1 cellular context compared by ENCODE assay signal in the genomic region with DNA sequence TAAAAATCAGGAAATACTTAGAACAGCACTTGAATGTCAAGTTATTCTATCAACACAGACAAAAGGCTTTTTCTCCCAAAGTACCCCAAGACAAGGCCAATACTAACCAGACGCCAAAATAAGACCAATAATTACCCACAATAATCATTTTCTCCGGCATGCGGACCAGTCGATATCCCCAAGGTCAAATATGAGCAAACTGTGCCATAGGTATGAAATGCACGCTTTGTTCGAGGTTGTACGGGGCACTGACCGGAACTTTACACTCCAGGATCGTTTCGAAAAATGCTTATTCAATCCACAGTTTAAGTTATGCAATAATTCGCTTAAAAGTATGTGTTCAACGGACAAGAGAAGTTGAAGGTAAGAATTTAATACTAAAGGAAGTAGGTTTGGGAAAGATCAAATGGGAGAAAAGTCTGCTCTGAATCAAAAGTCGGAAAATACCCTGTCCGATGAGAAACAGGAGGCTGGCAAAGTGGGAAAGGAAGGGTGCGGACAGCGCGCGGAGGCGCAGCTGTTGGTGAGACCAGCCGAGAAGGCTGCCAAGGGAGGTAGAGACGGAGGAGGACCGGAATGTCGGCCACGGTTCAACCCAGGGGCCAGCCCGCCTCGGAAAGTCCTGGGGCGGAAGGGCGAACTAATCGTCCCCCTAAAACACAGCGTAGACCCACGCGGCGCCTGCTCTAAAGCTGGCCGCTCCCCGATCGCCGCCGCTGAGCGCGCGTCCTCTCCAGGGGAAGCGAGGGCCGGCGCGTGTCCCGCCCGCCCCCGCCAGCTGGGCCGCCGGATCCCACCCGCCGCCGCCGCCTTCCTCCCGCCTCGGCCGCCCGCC.
TF ChIP-seq lines count a peak whose summit lies in the region.

No MANE protein-coding gene starts in this region.

TF ChIP-seq in H1, 55 proteins besides CTCF, POLR2A, EP300 and RAD21:
- TF ChIP-seq EGR1 (IDR thresholded peaks at IDR 0.05; ENCODE audit: borderline replicate concordance, low read depth, low read length) (peak; percentile 73; the same call in 1 of the 2 replicates), TEAD4 (IDR thresholded peaks at IDR 0.05; ENCODE audit: low read depth, low read length) (peak; percentile 10; the same call in 1 of the 2 replicates), KDM1A (IDR thresholded peaks at IDR 0.05; ENCODE audit: borderline replicate concordance, low read length) (no peak), SAP30 (IDR thresholded peaks at IDR 0.05; ENCODE audit: insufficient read depth, insufficient replicate concordance, low read length) (peak; percentile 65), POLR2AphosphoS5 (IDR thresholded peaks at IDR 0.05; ENCODE audit: low read depth, low read length) (no peak), MAX (IDR thresholded peaks at IDR 0.05) (peak; percentile 59), RXRA (IDR thresholded peaks at IDR 0.05; ENCODE audit: insufficient read depth, low read depth, low read length) (no peak), SIRT6 (IDR thresholded peaks at IDR 0.05; ENCODE audit: low read length) (no peak), SIN3A (conservative IDR thresholded peaks at IDR 0.05 in 1 of 2, IDR thresholded peaks at IDR 0.05 in 1 of 2; ENCODE audit: low read depth in 1 of 2, low read length in 2 of 2) (no peak; a peak in 1 of 4 replicates), PHF8 (conservative IDR thresholded peaks at IDR 0.05; ENCODE audit: low read depth, low read length) (0 out of 2 replicates have a peak, but pooled peaks have one; percentile 2), JUND (IDR thresholded peaks at IDR 0.05; ENCODE audit: low read length) (no peak), KDM4A (IDR thresholded peaks at IDR 0.05; ENCODE audit: low read depth, low read length, severe bottlenecking) (peak; percentile 77), YY1 (IDR thresholded peaks at IDR 0.05; ENCODE audit: low read depth, low read length) (peak; percentile 31; the same call in 1 of the 2 replicates)
- TF ChIP-seq, protein P1, sequence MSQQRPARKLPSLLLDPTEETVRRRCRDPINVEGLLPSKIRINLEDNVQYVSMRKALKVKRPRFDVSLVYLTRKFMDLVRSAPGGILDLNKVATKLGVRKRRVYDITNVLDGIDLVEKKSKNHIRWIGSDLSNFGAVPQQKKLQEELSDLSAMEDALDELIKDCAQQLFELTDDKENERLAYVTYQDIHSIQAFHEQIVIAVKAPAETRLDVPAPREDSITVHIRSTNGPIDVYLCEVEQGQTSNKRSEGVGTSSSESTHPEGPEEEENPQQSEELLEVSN (IDR thresholded peaks at IDR 0.05) = peak; percentile 32; the same call in 1 of the 2 replicates
